In the genomic region with DNA sequence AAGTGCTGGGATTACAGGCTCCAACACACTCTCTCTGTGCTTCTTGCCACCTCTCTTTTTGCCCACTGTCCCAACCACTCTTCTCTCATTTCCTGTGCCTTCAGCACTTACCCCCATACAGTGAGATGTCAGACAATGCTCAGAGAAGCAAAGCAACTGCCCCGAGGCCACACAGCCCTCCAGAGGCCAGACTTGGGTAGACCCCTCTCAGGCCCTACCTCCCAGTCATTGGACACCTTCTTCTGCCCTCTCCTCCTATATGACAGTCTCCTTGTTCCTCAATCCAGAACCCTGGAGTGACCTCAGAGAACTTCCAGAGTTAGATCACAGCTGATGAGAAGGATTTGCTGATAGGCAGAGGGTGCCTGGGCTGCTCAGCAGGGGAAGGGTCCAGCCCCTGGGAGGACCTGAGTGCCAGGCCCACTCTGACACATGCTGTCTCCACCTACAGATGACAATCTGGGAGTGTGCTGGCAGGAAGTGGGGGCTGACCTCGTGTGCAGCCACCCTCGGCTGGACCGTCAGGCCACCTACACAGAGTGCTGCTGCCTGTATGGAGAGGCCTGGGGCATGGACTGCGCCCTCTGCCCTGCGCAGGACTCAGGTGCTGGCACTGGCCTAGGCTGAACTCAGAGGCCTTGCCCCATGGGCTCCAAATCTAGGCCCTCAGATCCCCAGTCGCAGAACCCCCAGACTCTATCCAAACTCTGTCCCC, we compare ENCODE assay signal across 1 cellular context.
TF ChIP-seq lines count a peak whose summit lies in the region.

No MANE protein-coding gene starts in this region.

TF ChIP-seq in HCT116, 20 proteins besides CTCF, POLR2A, EP300 and RAD21:
- TF ChIP-seq, protein P1, sequence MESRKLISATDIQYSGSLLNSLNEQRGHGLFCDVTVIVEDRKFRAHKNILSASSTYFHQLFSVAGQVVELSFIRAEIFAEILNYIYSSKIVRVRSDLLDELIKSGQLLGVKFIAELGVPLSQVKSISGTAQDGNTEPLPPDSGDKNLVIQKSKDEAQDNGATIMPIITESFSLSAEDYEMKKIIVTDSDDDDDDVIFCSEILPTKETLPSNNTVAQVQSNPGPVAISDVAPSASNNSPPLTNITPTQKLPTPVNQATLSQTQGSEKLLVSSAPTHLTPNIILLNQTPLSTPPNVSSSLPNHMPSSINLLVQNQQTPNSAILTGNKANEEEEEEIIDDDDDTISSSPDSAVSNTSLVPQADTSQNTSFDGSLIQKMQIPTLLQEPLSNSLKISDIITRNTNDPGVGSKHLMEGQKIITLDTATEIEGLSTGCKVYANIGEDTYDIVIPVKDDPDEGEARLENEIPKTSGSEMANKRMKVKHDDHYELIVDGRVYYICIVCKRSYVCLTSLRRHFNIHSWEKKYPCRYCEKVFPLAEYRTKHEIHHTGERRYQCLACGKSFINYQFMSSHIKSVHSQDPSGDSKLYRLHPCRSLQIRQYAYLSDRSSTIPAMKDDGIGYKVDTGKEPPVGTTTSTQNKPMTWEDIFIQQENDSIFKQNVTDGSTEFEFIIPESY (IDR thresholded peaks at IDR 0.05; ENCODE audit: extremely low read depth, insufficient replicate concordance, low read length) = no peak
- TF ChIP-seq REST (IDR thresholded peaks at IDR 0.05; ENCODE audit: low read depth) (no peak), POLR2AphosphoS5 (IDR thresholded peaks at IDR 0.05; ENCODE audit: low read depth, low read length) (0 out of 2 replicates have a peak, but pooled peaks have one; percentile 1), EGR1 (IDR thresholded peaks at IDR 0.05; ENCODE audit: low read depth) (no peak)
